Comparison of ENCODE assay signal across 8 cellular contexts in the genomic region with DNA sequence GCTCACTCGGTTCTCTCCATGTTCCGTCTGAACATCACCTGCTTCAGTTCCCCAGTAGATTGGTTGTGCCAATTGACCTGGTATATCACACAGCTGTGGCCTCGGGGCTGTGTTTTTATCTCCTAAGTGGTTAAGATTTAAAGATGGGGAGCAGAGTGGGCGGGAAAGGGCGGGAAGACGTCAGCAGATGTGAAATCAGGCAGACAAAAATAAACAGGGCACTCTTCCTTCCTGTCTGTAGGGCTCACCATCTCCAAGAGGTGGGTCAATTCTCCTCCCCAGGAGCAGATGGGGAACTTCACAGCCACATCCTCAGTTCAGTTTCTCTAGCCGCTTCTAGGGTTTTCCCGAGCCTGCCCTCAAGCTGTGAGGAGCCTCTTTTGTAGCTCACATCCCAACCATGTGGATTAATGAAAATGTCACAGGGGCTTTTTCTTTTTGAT. TPM values are rescaled to one million over a fixed set of nuclear protein-coding genes. Genes with fewer than 3 reads are reported as not detected.
DNase-seq lines count a peak whose midpoint lies in the region; ATAC-seq and TF ChIP-seq lines count a peak whose summit lies in the region.

No MANE protein-coding gene starts in this region.

- peak overlapping the region in 16 of 59 donors; percentile 9 to 74 (median 45) for H3K27ac ChIP-seq in dorsolateral prefrontal cortex

- no peaks in the 10 kb centered on the region for H3K36me3 ChIP-seq in GM06990 (ENCODE audit: control insufficient read depth, insufficient read depth, low read length)

- intact Hi-C loops in cardiac septum (cut with DNase I) (no loop called here), dorsolateral prefrontal cortex (cut with DNase I) (loop anchor here in 1 of 2 donors (2.0 kb wide), 1 partner anchor 15 kb away; no protein-coding TSS in a partner anchor)

- peak; percentile 66 for DNase-seq in GM06990 (ENCODE audit: extremely low read depth, insufficient read length)
- DNase-seq in NOMO-1 (lab: John Stamatoyannopoulos, UW; ENCODE audit: unreplicated experiment in 2 of 2): peak; percentile 51 to 57
- DNase-seq in cardiac septum (ENCODE audit: low spot score): peak; percentile 64
- no peak for DNase-seq in dorsolateral prefrontal cortex
- DNase-seq in NCI-H526 treated with DMSO at 0.1 percent for 48 hours (lab: John Stamatoyannopoulos, UW): no peak
- no peak for DNase-seq in AG08395 (ENCODE audit: low spot score)
- no peak for DNase-seq in mesenteric fat pad (ENCODE audit: low spot score)

- TF ChIP-seq CTCF in GM06990 (IDR thresholded peaks at IDR 0.05; ENCODE audit: insufficient read depth, low read length, poor library complexity, severe bottlenecking) (no peak), dorsolateral prefrontal cortex (IDR thresholded peaks at IDR 0.05 in 54 of 56, conservative IDR thresholded peaks at IDR 0.05 in 2 of 56; ENCODE audit: low read depth in 1 of 56, partially characterized antibody in 56 of 56) (no peak)

- no peaks in the 10 kb centered on the region for H3K27me3 ChIP-seq in GM06990 (replicated peaks; ENCODE audit: control insufficient read depth, insufficient read depth, low read length)
- peaks cover 0 to 4% (median 0%) of the 10 kb centered on the region in 45 donors for H3K27me3 ChIP-seq in dorsolateral prefrontal cortex

- H3K4me3 ChIP-seq in GM06990 (replicated peaks; ENCODE audit: low read depth, low read length) (no peak overlapping the region), dorsolateral prefrontal cortex (no peak overlapping the region)

- ATAC-seq in GM21529 (IDR thresholded peaks at IDR 0.05; ENCODE audit: unreplicated experiment): peak; percentile 70

RNA-seq across cellular contexts. Expression of gene LIMD1, which starts 26.8 kb away (rescaled TPM):
- 30.5 TPM for total RNA-seq in cardiac septum
- total RNA-seq in dorsolateral prefrontal cortex: 10 to 100 TPM in 48 of 120 experiments, 1 to 10 TPM in 72; 4.4 to 23.9 (median 9.4) TPM
- total RNA-seq in mesenteric fat pad: 26.5 TPM

Comparison
In these comparisons a context has a peak if more than half of its experiments do, and no peak if none do; other contexts are left out.
1. DNase-seq: peak in GM06990 (single experiment), NOMO-1 (2 of 2) and cardiac septum (single experiment); none in dorsolateral prefrontal cortex (0 of 10), NCI-H526 treated with DMSO at 0.1 percent for 48 hours (single experiment), AG08395 (single experiment) and mesenteric fat pad (single experiment).